Comparison of ENCODE assay signal across 20 cellular contexts in genomic region chr7:91408388-91409154, GRCh38.
DNase-seq lines count a peak whose midpoint lies in the region; ATAC-seq, FAIRE-seq and TF ChIP-seq lines count a peak whose summit lies in the region.
"Had no signal": no experiment of that assay in that cellular context is flagged by ENCODE, and none has a peak within 500 bp of the region (broad histone marks: within the 10 kb centered on the region; RNA-seq: fewer than 3 reads in every experiment).

No MANE protein-coding gene starts in this region.

- H3K18ac ChIP-seq in trophoblast cell (ENCODE audit: low read length): no peak overlapping the region

- in situ Hi-C loops in astrocyte of the cerebellum (cut with HindIII; ENCODE audit: low sequenced_read_pairs): no loop called here

- H2BK12ac ChIP-seq in trophoblast cell (ENCODE audit: low read length): no peak overlapping the region

- H4K8ac ChIP-seq in trophoblast cell (ENCODE audit: low read depth, low read length): no peak overlapping the region

- H3K4ac ChIP-seq in trophoblast cell (ENCODE audit: low read depth, low read length): no peak overlapping the region

- peak overlapping the region; percentile 20 for H3K4me2 ChIP-seq in trophoblast cell (ENCODE audit: low read length)
- H3K4me2 ChIP-seq: PC-9 had no signal

- no peak overlapping the region for H3K14ac ChIP-seq in trophoblast cell (ENCODE audit: low read length)

- H3K4me3 ChIP-seq in astrocyte of the cerebellum (ENCODE audit: low read depth, low read length) (no peak overlapping the region), fibroblast of the aortic adventitia (ENCODE audit: low read depth, low read length) (no peak overlapping the region), trophoblast cell (ENCODE audit: low read depth, low read length) (no peak overlapping the region)
- H3K4me3 ChIP-seq: HAP-1, PC-9 had no signal

- no peak overlapping the region for H2AFZ ChIP-seq in trophoblast cell (ENCODE audit: insufficient read depth, low read length, poor library complexity)
- H2AFZ ChIP-seq: PC-9 had no signal

- no peak for ATAC-seq in GM19455 (IDR thresholded peaks at IDR 0.05; ENCODE audit: unreplicated experiment)

- no peak overlapping the region for H3K27ac ChIP-seq in trophoblast cell (ENCODE audit: low read depth, low read length)
- H3K27ac ChIP-seq: PC-9 had no signal

- H4K91ac ChIP-seq in trophoblast cell (ENCODE audit: low read depth, low read length): no peak overlapping the region

- H3K23ac ChIP-seq in trophoblast cell (ENCODE audit: low read length): no peak overlapping the region

- WGBS in trophoblast cell (ENCODE audit: extremely low coverage, insufficient coverage, insufficient read length): no CpG with 5 or more reads among the region's 5 CpGs

- peak; percentile 31 for DNase-seq in astrocyte of the cerebellum (ENCODE audit: low read depth)
- peak; percentile 11 for DNase-seq in fibroblast of the aortic adventitia (ENCODE audit: low read depth)
- peak in 1 of 2 donors; percentile 5 for DNase-seq in trophoblast cell
- DNase-seq in urothelium cell line (ENCODE audit: low spot score): no peak
- DNase-seq in NK-92 (lab: John Stamatoyannopoulos, UW; ENCODE audit: unreplicated experiment): no peak
- DNase-seq in occipital lobe (lab: John Stamatoyannopoulos, UW): no peak
- no peak for DNase-seq in NCI-H2081 treated with DMSO at 0.1 percent for 48 hours (lab: John Stamatoyannopoulos, UW)
- DNase-seq: CD4-positive, CD25-positive, alpha-beta regulatory T cell; DMS79; NCI-H1105; NCI-H2029 treated with DMSO at 0.1 percent for 48 hours; NCI-H2171; NCI-H345; NCI-H524; PC-9; RPMI8226; SHP77 had no signal

- no peak overlapping the region for H2BK5ac ChIP-seq in trophoblast cell (ENCODE audit: low read depth, low read length, poor library complexity)

- TF ChIP-seq CTCF in astrocyte of the cerebellum (IDR thresholded peaks at IDR 0.05; ENCODE audit: low read depth, low read length, missing control alignments) (no peak), fibroblast of the aortic adventitia (IDR thresholded peaks at IDR 0.05; ENCODE audit: insufficient read depth, low read length) (no peak)

- no peaks in the 10 kb centered on the region for H3K36me3 ChIP-seq in trophoblast cell (ENCODE audit: control insufficient read depth in 1 of 2, insufficient read depth in 2 of 2, low read length in 2 of 2)
- H3K36me3 ChIP-seq: HAP-1 had no signal

- no peaks in the 10 kb centered on the region for H3K9me3 ChIP-seq in trophoblast cell (ENCODE audit: insufficient read depth, low read depth, low read length)
- H3K9me3 ChIP-seq: HAP-1 had no signal

- FAIRE-seq in urothelium cell line (lab: Jason Lieb, UNC): peak; percentile 53
- FAIRE-seq: GM19239 had no signal

- no peak overlapping the region for H4K12ac ChIP-seq in trophoblast cell (ENCODE audit: low read depth, low read length)

- no peak overlapping the region for H3K9ac ChIP-seq in trophoblast cell (ENCODE audit: low read length)

- H3K27me3 ChIP-seq in trophoblast cell (ENCODE audit: insufficient read depth, low read length): peaks cover 2% of the 10 kb centered on the region

- H3K79me1 ChIP-seq in trophoblast cell (ENCODE audit: low read length): no peaks in the 10 kb centered on the region

- H2AK5ac ChIP-seq in trophoblast cell (ENCODE audit: low read length): no peak overlapping the region

- no peak overlapping the region for H2BK120ac ChIP-seq in trophoblast cell (ENCODE audit: insufficient read depth, low read length, poor library complexity)

- H3K79me2 ChIP-seq in trophoblast cell (ENCODE audit: control insufficient read depth, insufficient read depth, low read length, poor library complexity): no peaks in the 10 kb centered on the region

- peaks cover 0 to 2% of the 10 kb centered on the region in 2 experiments for H3K4me1 ChIP-seq in trophoblast cell (ENCODE audit: control insufficient read depth in 1 of 2, insufficient read depth in 2 of 2, low read length in 2 of 2)
- H3K4me1 ChIP-seq: HAP-1 had no signal

Comparison
In these comparisons a context has a peak if more than half of its experiments do, and no peak if none do; other contexts are left out.
1. DNase-seq: peak in astrocyte of the cerebellum (single experiment) and fibroblast of the aortic adventitia (single experiment); none in urothelium cell line (single experiment), NK-92 (single experiment), occipital lobe (single experiment) and NCI-H2081 treated with DMSO at 0.1 percent for 48 hours (single experiment).